ENCODE assay signal across 1 cellular context in genomic region chr9:75109210-75109839, GRCh38.
TF ChIP-seq lines count a peak whose summit lies in the region.

No MANE protein-coding gene starts in this region.

TF ChIP-seq in SK-N-SH treated with all-trans-retinoic acid at 6 μM for 48 hours, 23 proteins besides CTCF, POLR2A, EP300 and RAD21 (continued from another document):
- TF ChIP-seq ESRRG (CRISPR knock-in tag; IDR thresholded peaks at IDR 0.05) = no peak
